ENCODE assay signal across 15 cellular contexts in genomic region chr5:37835400-37835973, GRCh38. TPM values are rescaled to one million over a fixed set of nuclear protein-coding genes. Genes with fewer than 3 reads are reported as not detected.
DNase-seq lines count a peak whose midpoint lies in the region; ATAC-seq, FAIRE-seq and TF ChIP-seq lines count a peak whose summit lies in the region.
"Had no signal": no experiment of that assay in that cellular context is flagged by ENCODE, and none has a peak within 500 bp of the region (broad histone marks: within the 10 kb centered on the region; RNA-seq: fewer than 3 reads in every experiment).

No MANE protein-coding gene starts in this region.

- H3K9me3 Mint-ChIP-seq in mesothelial cell of epicardium: no peaks in the 10 kb centered on the region
- H3K9me3 Mint-ChIP-seq in stimulated activated naive B cell treated with anti-CD40 and anti-IgM and Interleukin-4, amounts not matched to agents 10 μg/mL and 1 μg/mL and 100 μg/mL, for 72 hours: no peaks in the 10 kb centered on the region
- H3K9me3 Mint-ChIP-seq: activated CD4-positive, alpha-beta memory T cell treated with anti-CD3 and anti-CD28 coated beads, Interleukin-2, amount 10 ng/mL, durations not matched to agents 7 days and 5 days had no signal

- TF ChIP-seq EP300 in H1 (IDR thresholded peaks at IDR 0.05; ENCODE audit: borderline replicate concordance in 1 of 2, low read depth in 2 of 2, low read length in 2 of 2): no peak

- no peak overlapping the region for H3K56ac ChIP-seq in H1 (replicated peaks; ENCODE audit: insufficient read length, low read depth, low read length)

- peaks cover 98% of the 10 kb centered on the region for H3K27me3 ChIP-seq in HUES64 (ENCODE audit: insufficient read depth, low read length)
- peaks cover 57 to 78% (median 75%) of the 10 kb centered on the region in 4 experiments for H3K27me3 ChIP-seq in H1 (replicated peaks in 1 of 4; ENCODE audit: control insufficient read depth in 3 of 4, extremely low read depth in 1 of 4, insufficient read depth in 3 of 4, low read length in 3 of 4)

- peaks cover 85% of the 10 kb centered on the region for H3K27me3 Mint-ChIP-seq in mesothelial cell of epicardium (ENCODE audit: low read depth)
- H3K27me3 Mint-ChIP-seq in stimulated activated naive B cell treated with anti-CD40 and anti-IgM and Interleukin-4, amounts not matched to agents 10 μg/mL and 1 μg/mL and 100 μg/mL, for 72 hours: peaks cover 72 to 96% of the 10 kb centered on the region in 2 donors

- H4K91ac ChIP-seq in H1 (replicated peaks; ENCODE audit: insufficient read length, low read length): no peak overlapping the region

- FAIRE-seq in H1 (lab: Jason Lieb, UNC): no peak
- FAIRE-seq: endometrium had no signal

- H2BK20ac ChIP-seq in H1 (ENCODE audit: low read length): no peak overlapping the region

- H3K4me2 ChIP-seq in H1 (ENCODE audit: insufficient read depth in 1 of 2, low read depth in 2 of 2, low read length in 2 of 2): peak overlapping the region; percentile 86 to 87

- TF ChIP-seq CTCF in H1 (IDR thresholded peaks at IDR 0.05; ENCODE audit: control extremely low read depth in 1 of 3, insufficient read depth in 1 of 3, low read depth in 1 of 3, low read length in 3 of 3) (no peak), mesothelial cell of epicardium (IDR thresholded peaks at IDR 0.05; ENCODE audit: unreplicated experiment) (no peak)

- no peak overlapping the region for H4K5ac ChIP-seq in H1 (ENCODE audit: insufficient read length, low read depth, low read length)

- peaks cover 29% of the 10 kb centered on the region for H3K4me1 ChIP-seq in HUES64 (ENCODE audit: insufficient read depth, low read length)
- peaks cover 0 to 28% (median 14%) of the 10 kb centered on the region in 4 experiments; a peak in 6 of 7 replicates for H3K4me1 ChIP-seq in H1 (replicated peaks in 1 of 4; ENCODE audit: control insufficient read depth in 3 of 4, insufficient read depth in 4 of 4, low read length in 3 of 4)

- 65% methylated on average over 16 of the region's 19 CpGs for WGBS in HUES64
- WGBS in H1 (ENCODE audit: extremely low coverage in 1 of 2, insufficient coverage in 1 of 2, insufficient read length in 1 of 2, insufficient replicate concordance in 2 of 2, low coverage in 1 of 2, low lambda C conversion rate in 2 of 2, missing lambda C conversion rate in 1 of 2), 2 experiments: 31% methylated on average over 14 of the region's 19 CpGs; no CpG with 5 or more reads in 1 of the 2 experiments

- no peak overlapping the region for H3K27ac Mint-ChIP-seq in mesothelial cell of epicardium
- H3K27ac Mint-ChIP-seq in stimulated activated naive B cell treated with anti-CD40 and anti-IgM and Interleukin-4, amounts not matched to agents 10 μg/mL and 1 μg/mL and 100 μg/mL, for 72 hours: peak overlapping the region; percentile 51
- H3K27ac Mint-ChIP-seq: activated CD4-positive, alpha-beta memory T cell treated with anti-CD3 and anti-CD28 coated beads, Interleukin-2, amount 10 ng/mL, durations not matched to agents 7 days and 5 days had no signal

- H3K4me3 Mint-ChIP-seq in mesothelial cell of epicardium: peak overlapping the region; percentile 56
- no peak overlapping the region for H3K4me3 Mint-ChIP-seq in stimulated activated naive B cell treated with anti-CD40 and anti-IgM and Interleukin-4, amounts not matched to agents 10 μg/mL and 1 μg/mL and 100 μg/mL, for 72 hours
- H3K4me3 Mint-ChIP-seq: activated CD4-positive, alpha-beta memory T cell treated with anti-CD3 and anti-CD28 coated beads, Interleukin-2, amount 10 ng/mL, durations not matched to agents 7 days and 5 days had no signal

- H3K9me3 ChIP-seq in HUES64 (ENCODE audit: insufficient read depth, low read depth, low read length) (no peaks in the 10 kb centered on the region), H1 (ENCODE audit: insufficient read depth in 2 of 2, low read depth in 1 of 2, low read length in 1 of 2) (no peaks in the 10 kb centered on the region; a peak in 1 of 4 replicates)
- H3K9me3 ChIP-seq: mucosa of descending colon had no signal

- no peaks in the 10 kb centered on the region for H3K36me3 Mint-ChIP-seq in mesothelial cell of epicardium
- peaks cover 0 to 4% of the 10 kb centered on the region in 2 donors for H3K36me3 Mint-ChIP-seq in stimulated activated naive B cell treated with anti-CD40 and anti-IgM and Interleukin-4, amounts not matched to agents 10 μg/mL and 1 μg/mL and 100 μg/mL, for 72 hours

- peaks cover 36% of the 10 kb centered on the region for H3K4me1 Mint-ChIP-seq in mesothelial cell of epicardium
- H3K4me1 Mint-ChIP-seq in stimulated activated naive B cell treated with anti-CD40 and anti-IgM and Interleukin-4, amounts not matched to agents 10 μg/mL and 1 μg/mL and 100 μg/mL, for 72 hours: peaks cover 25 to 47% of the 10 kb centered on the region in 2 donors

- H3K9ac ChIP-seq in HUES64 (ENCODE audit: low read depth, low read length) (no peak overlapping the region), H1 (replicated peaks in 1 of 4; ENCODE audit: extremely low read depth in 1 of 4, low read depth in 3 of 4, low read length in 3 of 4) (no peak overlapping the region)
- H3K9ac ChIP-seq: BLaER1 had no signal

- no peak for TF ChIP-seq POLR2A in H1 (IDR thresholded peaks at IDR 0.05; ENCODE audit: control extremely low read depth in 1 of 2, low read depth in 2 of 2, low read length in 2 of 2)

- no peak overlapping the region for H2AK5ac ChIP-seq in H1 (ENCODE audit: low read depth, low read length)

- H3K4me3 ChIP-seq in HUES64 (ENCODE audit: low read length) (peak overlapping the region; percentile 56), H1 (ENCODE audit: extremely low read depth in 1 of 4, insufficient read depth in 2 of 4, low read depth in 3 of 4, low read length in 4 of 4) (peak overlapping the region; percentile 35 to 59 (median 44); a peak in 5 of 8 replicates)
- H3K4me3 ChIP-seq: mucosa of descending colon, SK-N-MC had no signal

- POLR2A ChIA-PET in H1 (lab: Charles Lee; ENCODE audit: partially characterized antibody): no interaction called here

- 0 out of 2 replicates have a peak overlapping the region, but pooled peaks have one; percentile 22 for H2BK12ac ChIP-seq in H1 (ENCODE audit: low read depth, low read length)

- H3K18ac ChIP-seq in H1 (ENCODE audit: extremely low read depth, low read length): peak overlapping the region; percentile 25; the same call in 1 of the 2 replicates

- no peak overlapping the region for H2BK5ac ChIP-seq in H1 (ENCODE audit: low read depth, low read length)

- ATAC-seq in stimulated activated naive B cell treated with anti-CD40 and anti-IgM and Interleukin-4, amounts not matched to agents 10 μg/mL and 1 μg/mL and 100 μg/mL, for 72 hours (replicated peaks): no peak
- ATAC-seq in GM21529 (IDR thresholded peaks at IDR 0.05; ENCODE audit: unreplicated experiment): no peak
- ATAC-seq: mucosa of descending colon had no signal

- H2BK15ac ChIP-seq in H1 (ENCODE audit: low read length): 0 out of 2 replicates have a peak overlapping the region, but pooled peaks have one; percentile 21

- H3K79me2 ChIP-seq in H1 (ENCODE audit: control insufficient read depth in 1 of 2, insufficient read depth in 2 of 2, low read length in 2 of 2): no peaks in the 10 kb centered on the region

- no peak for DNase-seq in H1 (ENCODE audit: low read depth in 1 of 2, low spot score in 2 of 2)
- no peak for DNase-seq in mesothelial cell of epicardium (ENCODE audit: low spot score in 2 of 2, unreplicated experiment in 2 of 2)
- no peak for DNase-seq in stimulated activated naive B cell treated with anti-CD40 and anti-IgM and Interleukin-4, amounts not matched to agents 10 μg/mL and 1 μg/mL and 100 μg/mL, for 72 hours
- no peak for DNase-seq in NK-92 treated with Interleukin-12 subunit alpha and Interleukin-12 subunit beta, amount 100 ng/mL, for 24 hours (lab: John Stamatoyannopoulos, UW)
- DNase-seq in DMS 273 (lab: John Stamatoyannopoulos, UW; ENCODE audit: unreplicated experiment): no peak
- DNase-seq: activated CD4-positive, alpha-beta memory T cell treated with anti-CD3 and anti-CD28 coated beads, Interleukin-2, amount 10 ng/mL, durations not matched to agents 7 days and 5 days; cerebellar nuclear complex; mucosa of descending colon; NCI-H446 treated with DMSO at 0.1 percent for 48 hours had no signal

- TF ChIP-seq RAD21 in H1 (IDR thresholded peaks at IDR 0.05 in 1 of 2, conservative IDR thresholded peaks at IDR 0.05 in 1 of 2; ENCODE audit: low read depth in 2 of 2, low read length in 2 of 2): no peak

- CTCF ChIA-PET in H1 (lab: Charles Lee; ENCODE audit: partially characterized antibody): interaction anchor here (0.6 to 3.2 kb wide), 13 partner anchors 9 to 366 kb away, joined by 3 to 36 read pairs (median 4); no protein-coding TSS in a partner anchor

- no peaks in the 10 kb centered on the region for H4K20me1 ChIP-seq in H1 (replicated peaks in 1 of 2; ENCODE audit: control insufficient read depth in 1 of 2, insufficient read depth in 2 of 2, low read length in 2 of 2)
- H4K20me1 ChIP-seq: BLaER1 had no signal

- H2BK120ac ChIP-seq in H1 (replicated peaks; ENCODE audit: low read depth, low read length): no peak overlapping the region

- H3K79me1 ChIP-seq in H1 (ENCODE audit: low read depth, low read length): no peaks in the 10 kb centered on the region

- no peak overlapping the region for H3K23ac ChIP-seq in H1 (ENCODE audit: insufficient read length)

- H3K23me2 ChIP-seq in H1 (ENCODE audit: low read depth, low read length): peaks cover 24% of the 10 kb centered on the region

- H3K27ac ChIP-seq in HUES64 (ENCODE audit: low read depth, low read length) (no peak overlapping the region), H1 (ENCODE audit: low read depth, low read length) (no peak overlapping the region)
- H3K27ac ChIP-seq: BLaER1, SK-N-MC had no signal

- H2AFZ ChIP-seq in H1 (ENCODE audit: low read length): no peak overlapping the region

- no peak overlapping the region for H3K14ac ChIP-seq in H1 (ENCODE audit: insufficient read length)

- no peak overlapping the region for H3K4ac ChIP-seq in H1 (replicated peaks; ENCODE audit: insufficient read length, low read depth, low read length)

- H3K36me3 ChIP-seq in HUES64 (ENCODE audit: insufficient read depth, low read length): no peaks in the 10 kb centered on the region
- H3K36me3 ChIP-seq in H1 (ENCODE audit: control insufficient read depth in 2 of 4, insufficient read depth in 4 of 4, low read length in 3 of 4): peaks cover 0 to 6% (median 0%) of the 10 kb centered on the region in 4 experiments; a peak in 1 of 8 replicates
- H3K36me3 ChIP-seq: BLaER1 had no signal

- H4K8ac ChIP-seq in H1 (ENCODE audit: extremely low read depth, insufficient read depth, low read length): no peak overlapping the region

RNA-seq across cellular contexts. Expression of gene GDNF, which starts 4.4 kb away (rescaled TPM):
- polyA plus RNA-seq in HUES64 (2013, experiment 1 of 2): 0.80 TPM
- polyA plus RNA-seq in HUES64 (2013, experiment 2 of 2): 1.2 TPM
- total RNA-seq in H1 (2021; fragmentation: NEBNext Ultra II Directional; extraction: Animal tissue kit (Norgen Biotek cat#: 25700)): 1.7 and 2.0 TPM in 2 replicates
- 0.15 and 0.31 TPM in 2 replicates for polyA plus RNA-seq in H1 (2011; rRNA removed)
- polyA plus RNA-seq in H1 (2011; cell fraction: cytosol; rRNA removed): 0.22 TPM
- polyA plus RNA-seq in H1 (2011; cell fraction: nucleus; rRNA removed): 0.43 TPM
- 0.33 to 0.62 TPM (median 0.38 TPM) in 4 replicates for polyA plus RNA-seq in H1 (2012, experiment 1 of 2)
- 0.14 TPM for polyA plus RNA-seq in H1 (2012, experiment 2 of 2)
- 0.89 TPM for polyA plus RNA-seq in H1 (2013, experiment 1 of 2)
- polyA plus RNA-seq in H1 (2013, experiment 2 of 2): 0.46 TPM
- polyA minus RNA-seq in H1 (2011; rRNA and poly(A)+ RNA removed): 0.15 and 0.47 TPM in 2 replicates
- not detected for polyA minus RNA-seq in H1 (2011; cell fraction: cytosol; rRNA and poly(A)+ RNA removed)
- polyA minus RNA-seq in H1 (2011; cell fraction: nucleus; rRNA and poly(A)+ RNA removed): 0.70 TPM
- 0.51 to 0.86 TPM (median 0.85 TPM) in 3 replicates for total RNA-seq in mesothelial cell of epicardium
- total RNA-seq: activated CD4-positive, alpha-beta memory T cell treated with anti-CD3 and anti-CD28 coated beads, Interleukin-2, amount 10 ng/mL, durations not matched to agents 7 days and 5 days; pulmonary artery endothelial cell had no signal
